In the genomic region with DNA sequence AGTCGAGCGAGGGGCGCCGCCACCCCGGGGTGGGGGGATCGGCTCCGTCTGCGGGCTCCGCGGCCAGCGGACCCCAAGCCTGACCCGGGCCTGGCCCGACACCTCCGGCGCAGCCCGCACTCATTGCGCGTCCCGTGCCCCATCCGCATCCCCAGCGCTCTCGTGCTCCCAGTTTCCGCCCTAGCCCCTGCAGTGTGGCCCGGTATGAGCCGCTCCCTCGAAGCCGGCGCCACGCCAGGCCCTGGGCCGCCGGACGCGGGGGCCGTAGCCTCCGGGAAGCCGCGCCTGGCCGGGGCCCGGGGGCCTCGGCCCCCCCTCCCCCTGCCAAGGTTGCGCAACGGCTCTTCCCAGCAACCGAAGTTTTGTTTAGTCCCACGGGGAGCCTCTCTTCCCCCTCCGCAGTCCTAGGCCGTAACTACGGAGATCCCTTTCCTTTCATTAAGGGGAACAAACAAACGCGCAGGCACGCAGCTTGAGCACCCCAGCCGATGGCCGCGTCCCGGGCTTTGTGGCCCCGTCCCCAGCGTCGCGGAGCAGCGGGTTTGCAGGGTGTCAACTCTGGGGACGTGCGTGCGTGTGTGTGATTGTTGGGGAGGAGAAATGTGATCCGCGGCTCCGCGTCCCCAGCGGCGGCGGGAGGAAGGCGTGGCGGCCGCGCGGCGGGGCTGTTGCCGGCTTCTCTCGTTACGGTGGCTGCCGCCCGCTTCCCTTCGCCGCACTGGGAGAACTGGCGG, we compare ENCODE assay signal across 8 cellular contexts.
DNase-seq lines count a peak whose midpoint lies in the region; ATAC-seq and TF ChIP-seq lines count a peak whose summit lies in the region.

No MANE protein-coding gene starts in this region.

- peak overlapping the region; percentile 97 for H3K27ac ChIP-seq in cingulate gyrus (ENCODE audit: low read depth, low read length)

- DNase-seq in AG09319 (ENCODE audit: extremely low read depth, low read depth) (peak; percentile 84), NCI-H446 (lab: John Stamatoyannopoulos, UW) (peak; percentile 70 to 76), left kidney (ENCODE audit: low read depth, low spot score) (peak; percentile 95)
- peak; percentile 60 to 64 for DNase-seq in activated CD4-positive, alpha-beta T cell treated with anti-CD3 and anti-CD28 coated beads for 4 hours
- DNase-seq in stimulated activated CD4-positive, alpha-beta T cell treated with anti-CD3 and anti-CD28 coated beads, Interleukin-1b, Interleukin-23, amount 100 ng/mL, for 48 hours = peak; percentile 78

- peak; percentile 11 for TF ChIP-seq CTCF in AG09319 (IDR thresholded peaks at IDR 0.05; ENCODE audit: low read depth, low read length)

- ATAC-seq in GM19023 (IDR thresholded peaks at IDR 0.05; ENCODE audit: unreplicated experiment) (peak; percentile 35), HG03280 (IDR thresholded peaks at IDR 0.05; ENCODE audit: unreplicated experiment) (peak; percentile 42)

Comparison
In these comparisons a context has a peak if more than half of its experiments do, and no peak if none do; other contexts are left out.
1. Peak in every context shown above with its lines: DNase-seq, ATAC-seq and H3K27ac ChIP-seq.